In genomic region chr12:27709932-27710591, GRCh38 we compare ENCODE assay signal across 7 cellular contexts. TPM values are rescaled to one million over a fixed set of nuclear protein-coding genes. Genes with fewer than 3 reads are reported as not detected.
DNase-seq lines count a peak whose midpoint lies in the region; ATAC-seq lines count a peak whose summit lies in the region.

No MANE protein-coding gene starts in this region.

- peak overlapping the region; percentile 81 for H3K4me3 ChIP-seq in H7 (ENCODE audit: insufficient read depth, low read depth, low read length)

- H3K36me3 Mint-ChIP-seq in activated T-cell treated with anti-CD3 and anti-CD28 coated beads, Interleukin-2, amount 50 U/mL, for 24 hours (ENCODE audit: low read depth), result peaks cover 41% of the 10 kb centered on the region

- H3K27me3 ChIP-seq in H7 (ENCODE audit: control insufficient read depth, insufficient read depth, low read length), result no peaks in the 10 kb centered on the region

- H3K4me3 Mint-ChIP-seq in activated T-cell treated with anti-CD3 and anti-CD28 coated beads, Interleukin-2, amount 50 U/mL, for 24 hours, result peak overlapping the region; percentile 92

- no peaks in the 10 kb centered on the region; the same call in 1 of the 2 replicates for H3K36me3 ChIP-seq in H7 (replicated peaks; ENCODE audit: control insufficient read depth, insufficient read depth, low read length)

- peaks cover 26% of the 10 kb centered on the region for H3K4me1 Mint-ChIP-seq in activated T-cell treated with anti-CD3 and anti-CD28 coated beads, Interleukin-2, amount 50 U/mL, for 24 hours (ENCODE audit: low read depth)

- H3K9me3 Mint-ChIP-seq in activated T-cell treated with anti-CD3 and anti-CD28 coated beads, Interleukin-2, amount 50 U/mL, for 24 hours, result no peaks in the 10 kb centered on the region

- ATAC-seq in GM18499 (IDR thresholded peaks at IDR 0.05; ENCODE audit: insufficient read depth, unreplicated experiment), result peak; percentile 35
- peak; percentile 64 for ATAC-seq in Right ventricle myocardium superior (ENCODE audit: poor library complexity)

- H3K27ac Mint-ChIP-seq in activated T-cell treated with anti-CD3 and anti-CD28 coated beads, Interleukin-2, amount 50 U/mL, for 24 hours, result peak overlapping the region; percentile 96

- H3K27me3 Mint-ChIP-seq in activated T-cell treated with anti-CD3 and anti-CD28 coated beads, Interleukin-2, amount 50 U/mL, for 24 hours, result no peaks in the 10 kb centered on the region

- intact Hi-C loops in Right ventricle myocardium superior (cut with DNase I), result no loop called here

- DNase-seq in H7, result no peak
- peak; percentile 51 for DNase-seq in LHCN-M2 (ENCODE audit: low read depth)
- peak; percentile 43 for DNase-seq in activated T-cell treated with anti-CD3 and anti-CD28 coated beads, Interleukin-2, amount 50 U/mL, for 24 hours
- DNase-seq in Right ventricle myocardium superior, result no peak
- DNase-seq in pons (ENCODE audit: low spot score), result peak; percentile 68
- DNase-seq in iPS-NIHi11 (ENCODE audit: low spot score), result no peak

RNA-seq across cellular contexts. Expression of gene MRPS35, which starts 0.6 kb away (rescaled TPM):
- 83.8 and 96.2 TPM in 2 replicates for total RNA-seq in H7 (2014; rRNA removed; shearing (Covaris generic))
- total RNA-seq in LHCN-M2 (2014; rRNA removed), result 64.6 and 67.3 TPM in 2 replicates
- 21.3 TPM for polyA plus RNA-seq in LHCN-M2 (2012)
- 56.4 TPM for total RNA-seq in Right ventricle myocardium superior

RNA-seq across cellular contexts. Expression of gene REP15, which starts 13.8 kb away (rescaled TPM):
- total RNA-seq in H7 (2014; rRNA removed; shearing (Covaris generic)), result 0.15 and 0.35 TPM in 2 replicates
- 1.6 and 3.4 TPM in 2 replicates for total RNA-seq in LHCN-M2 (2014; rRNA removed)
- 1.0 TPM for polyA plus RNA-seq in LHCN-M2 (2012)
- total RNA-seq in Right ventricle myocardium superior, result 6.3 TPM

Comparison
In these comparisons a context has a peak if more than half of its experiments do, and no peak if none do; other contexts are left out.
1. DNase-seq: peak in LHCN-M2 (single experiment), activated T-cell treated with anti-CD3 and anti-CD28 coated beads, Interleukin-2, amount 50 U/mL, for 24 hours (single experiment) and pons (single experiment); none in H7 (single experiment), Right ventricle myocardium superior (single experiment) and iPS-NIHi11 (single experiment).